Comparison of ENCODE assay signal across 16 cellular contexts in genomic region chr5:160087244-160087643, GRCh38. TPM values are rescaled to one million over a fixed set of nuclear protein-coding genes. Genes with fewer than 3 reads are reported as not detected.
A peak's percentile ranks its signal among the peaks of the same experiment; 100 is the strongest.
DNase-seq lines count a peak whose midpoint lies in the region; ATAC-seq, FAIRE-seq and TF ChIP-seq lines count a peak whose summit lies in the region.
"Had no signal": no experiment of that assay in that cellular context is flagged by ENCODE, and none has a peak within 500 bp of the region (broad histone marks: within the 10 kb centered on the region; RNA-seq: fewer than 3 reads in every experiment).

No MANE protein-coding gene starts in this region.

- TF ChIP-seq POLR2A in uterus (IDR thresholded peaks at IDR 0.05) = no peak

- no peak overlapping the region for H3K27ac ChIP-seq in small intestine (ENCODE audit: low read depth in 1 of 2, low read length in 1 of 2)
- H3K27ac ChIP-seq in uterus = no peak overlapping the region
- H3K27ac ChIP-seq: GM23248 had no signal

- CTCF ChIA-PET in activated CD8-positive, alpha-beta T cell treated with anti-CD3 and anti-CD28 coated beads, Interleukin-2, amount 10 ng/mL, durations not matched to agents 7 days and 5 days (lab: Charles Lee) = no interaction called here

- DNase-seq in RCC 7860 (ENCODE audit: low spot score) = peak; percentile 8
- DNase-seq in left colon = no peak
- no peak for DNase-seq in mucosa of descending colon
- DNase-seq in small intestine = peak; percentile 11
- DNase-seq in uterus = no peak
- no peak for DNase-seq in activated CD8-positive, alpha-beta T cell treated with anti-CD3 and anti-CD28 coated beads, Interleukin-2, amount 10 ng/mL, durations not matched to agents 7 days and 5 days
- DNase-seq in activated naive CD4-positive, alpha-beta T cell (lab: John Stamatoyannopoulos, UW) = no peak
- DNase-seq: C1 segment of cervical spinal cord; CD4-positive, alpha-beta T cell; DMS79; GM23248; H7 had no signal

- no peak for FAIRE-seq in RCC 7860 (lab: Jason Lieb, UNC)
- no peak for FAIRE-seq in small intestine (lab: Jason Lieb, UNC)
- FAIRE-seq: A204.1, GM12878, GM18507 had no signal

- no peaks in the 10 kb centered on the region for H3K9me3 Mint-ChIP-seq in activated CD8-positive, alpha-beta T cell treated with anti-CD3 and anti-CD28 coated beads, Interleukin-2, amount 10 ng/mL, durations not matched to agents 7 days and 5 days (ENCODE audit: insufficient read depth)
- H3K9me3 Mint-ChIP-seq: CD4-positive, alpha-beta T cell had no signal

- H3K9me3 ChIP-seq in mucosa of descending colon (no peaks in the 10 kb centered on the region), small intestine (ENCODE audit: control insufficient read depth, low read depth) (no peaks in the 10 kb centered on the region), uterus (no peaks in the 10 kb centered on the region)

- no peaks in the 10 kb centered on the region for H3K36me3 ChIP-seq in mucosa of descending colon (ENCODE audit: low read depth)
- peaks cover 0 to 7% of the 10 kb centered on the region in 2 donors for H3K36me3 ChIP-seq in small intestine (ENCODE audit: control insufficient read depth in 2 of 2, insufficient read depth in 2 of 2, low read length in 2 of 2)
- H3K36me3 ChIP-seq in uterus = no peaks in the 10 kb centered on the region

- H3K4me1 Mint-ChIP-seq in activated CD8-positive, alpha-beta T cell treated with anti-CD3 and anti-CD28 coated beads, Interleukin-2, amount 10 ng/mL, durations not matched to agents 7 days and 5 days (ENCODE audit: low read depth) = peaks cover 1% of the 10 kb centered on the region

- H3K4me3 ChIP-seq in mucosa of descending colon (no peak overlapping the region), small intestine (ENCODE audit: low read depth in 1 of 2, low read length in 2 of 2) (no peak overlapping the region), uterus (no peak overlapping the region)
- H3K4me3 ChIP-seq: GM12878, GM23248 had no signal

- intact Hi-C loops in left colon (cut with DNase I, micrococcal nuclease) (no loop called here), mucosa of descending colon (cut with DNase I, micrococcal nuclease) (no loop called here), uterus (cut with DNase I; ENCODE audit: low total_unique reads) (no loop called here)

- no peak overlapping the region for H3K27ac Mint-ChIP-seq in activated CD8-positive, alpha-beta T cell treated with anti-CD3 and anti-CD28 coated beads, Interleukin-2, amount 10 ng/mL, durations not matched to agents 7 days and 5 days
- H3K27ac Mint-ChIP-seq: B cell; CD4-positive, alpha-beta T cell had no signal

- H3K4me1 ChIP-seq in mucosa of descending colon (ENCODE audit: low read depth) = peaks cover 9% of the 10 kb centered on the region
- H3K4me1 ChIP-seq in small intestine (ENCODE audit: control insufficient read depth in 2 of 2, insufficient read depth in 1 of 2, low read depth in 1 of 2, low read length in 1 of 2) = peaks cover 0 to 4% of the 10 kb centered on the region in 2 donors
- H3K4me1 ChIP-seq in uterus = peaks cover 0 to 10% of the 10 kb centered on the region in 2 donors

- H3K27me3 ChIP-seq in small intestine (ENCODE audit: control insufficient read depth in 2 of 2, insufficient read depth in 2 of 2, low read length in 2 of 2) (no peaks in the 10 kb centered on the region), uterus (no peaks in the 10 kb centered on the region)

- POLR2A ChIA-PET in activated CD8-positive, alpha-beta T cell treated with anti-CD3 and anti-CD28 coated beads, Interleukin-2, amount 10 ng/mL, durations not matched to agents 7 days and 5 days (lab: Charles Lee) = no interaction called here

- WGBS in small intestine, 3 donors = 40 to 71% (median 56%) methylated on average over 1 of the region's 1 CpG

- H3K4me3 Mint-ChIP-seq in activated CD8-positive, alpha-beta T cell treated with anti-CD3 and anti-CD28 coated beads, Interleukin-2, amount 10 ng/mL, durations not matched to agents 7 days and 5 days = no peak overlapping the region
- H3K4me3 Mint-ChIP-seq: B cell; CD4-positive, alpha-beta T cell had no signal

- H3K36me3 Mint-ChIP-seq in activated CD8-positive, alpha-beta T cell treated with anti-CD3 and anti-CD28 coated beads, Interleukin-2, amount 10 ng/mL, durations not matched to agents 7 days and 5 days (ENCODE audit: low read depth) = peaks cover 8% of the 10 kb centered on the region

- H3K27me3 Mint-ChIP-seq in activated CD8-positive, alpha-beta T cell treated with anti-CD3 and anti-CD28 coated beads, Interleukin-2, amount 10 ng/mL, durations not matched to agents 7 days and 5 days (ENCODE audit: low read depth) = no peaks in the 10 kb centered on the region
- H3K27me3 Mint-ChIP-seq: B cell; CD4-positive, alpha-beta T cell had no signal

- ATAC-seq in left colon = peak; percentile 71
- ATAC-seq in mucosa of descending colon = peak; percentile 44
- no peak for ATAC-seq in activated CD8-positive, alpha-beta T cell treated with anti-CD3 and anti-CD28 coated beads, Interleukin-2, amount 10 ng/mL, durations not matched to agents 7 days and 5 days
- ATAC-seq: GM12878 had no signal

- TF ChIP-seq CTCF in mucosa of descending colon (IDR thresholded peaks at IDR 0.05) (no peak), uterus (IDR thresholded peaks at IDR 0.05) (no peak)

RNA-seq across cellular contexts. Expression of gene PWWP2A, which starts 32.0 kb away (rescaled TPM):
- total RNA-seq in left colon (10 to 100 TPM; 39.1 to 39.2 TPM), mucosa of descending colon (10 to 100 TPM; 37.6 to 52.8 (median 41.3) TPM), uterus (10 to 100 TPM; 12.9 to 46.3 (median 28.1) TPM)
- 1 to 10 TPM; 6.8 to 9.8 (median 8.3) TPM for polyA plus RNA-seq in small intestine
- 10 to 100 TPM; 19.5 to 24.9 TPM for total RNA-seq in activated CD8-positive, alpha-beta T cell treated with anti-CD3 and anti-CD28 coated beads, Interleukin-2, amount 10 ng/mL, durations not matched to agents 7 days and 5 days

Comparison
In these comparisons a context has a peak if more than half of its experiments do, and no peak if none do; other contexts are left out.
1. DNase-seq: peak in RCC 7860 (single experiment) and small intestine (single experiment); none in left colon (0 of 2), mucosa of descending colon (0 of 3), uterus (0 of 2), activated CD8-positive, alpha-beta T cell treated with anti-CD3 and anti-CD28 coated beads, Interleukin-2, amount 10 ng/mL, durations not matched to agents 7 days and 5 days (single experiment) and activated naive CD4-positive, alpha-beta T cell (0 of 4).